ENCODE assay signal across 10 cellular contexts in the genomic region with DNA sequence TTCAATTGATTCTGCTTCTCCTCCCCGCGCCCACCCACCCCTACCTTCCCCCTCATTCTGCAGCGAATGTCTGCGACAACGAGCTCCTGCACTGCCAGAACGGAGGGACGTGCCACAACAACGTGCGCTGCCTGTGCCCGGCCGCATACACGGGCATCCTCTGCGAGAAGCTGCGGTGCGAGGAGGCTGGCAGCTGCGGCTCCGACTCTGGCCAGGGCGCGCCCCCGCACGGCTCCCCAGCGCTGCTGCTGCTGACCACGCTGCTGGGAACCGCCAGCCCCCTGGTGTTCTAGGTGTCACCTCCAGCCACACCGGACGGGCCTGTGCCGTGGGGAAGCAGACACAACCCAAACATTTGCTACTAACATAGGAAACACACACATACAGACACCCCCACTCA.
DNase-seq lines count a peak whose midpoint lies in the region; ATAC-seq and TF ChIP-seq lines count a peak whose summit lies in the region.
"Had no signal": no experiment of that assay in that cellular context is flagged by ENCODE, and none has a peak within 500 bp of the region (broad histone marks: within the 10 kb centered on the region; RNA-seq: fewer than 3 reads in every experiment).

No MANE protein-coding gene starts in this region.

- H3K27ac ChIP-seq in substantia nigra (ENCODE audit: low read depth, low read length, poor library complexity, severe bottlenecking) (no peak overlapping the region), coronary artery (no peak overlapping the region)
- H3K27ac ChIP-seq: 22Rv1 had no signal

- peak; percentile 82 for ATAC-seq in HG03066 (IDR thresholded peaks at IDR 0.05; ENCODE audit: low read depth, unreplicated experiment)
- ATAC-seq in esophagus mucosa = peak; percentile 18

- H3K4me3 ChIP-seq in coronary artery = no peak overlapping the region

- no peak for TF ChIP-seq CTCF in coronary artery (IDR thresholded peaks at IDR 0.05)

- peak; percentile 21 for DNase-seq in NCI-H1105 treated with DMSO at 0.1 percent for 48 hours (lab: John Stamatoyannopoulos, UW)
- no peak for DNase-seq in NCI-H1105 (lab: John Stamatoyannopoulos, UW)
- DNase-seq in substantia nigra (lab: John Stamatoyannopoulos, UW) = peak in 35 of 49 donors; percentile 1 to 53 (median 27)
- no peak for DNase-seq in iPS-NIHi11 (ENCODE audit: low spot score)
- no peak for DNase-seq in coronary artery (ENCODE audit: low spot score)
- no peak for DNase-seq in stimulated activated CD4-positive, alpha-beta T cell treated with anti-CD3 and anti-CD28 coated beads, Interleukin-1b, Interleukin-23, amount 100 ng/mL, for 48 hours
- DNase-seq: OCI-M1 had no signal

Comparison
In these comparisons a context has a peak if more than half of its experiments do, and no peak if none do; other contexts are left out.
1. DNase-seq: peak in NCI-H1105 treated with DMSO at 0.1 percent for 48 hours (single experiment) and substantia nigra (35 of 49); none in NCI-H1105 (single experiment), iPS-NIHi11 (single experiment), coronary artery (single experiment) and stimulated activated CD4-positive, alpha-beta T cell treated with anti-CD3 and anti-CD28 coated beads, Interleukin-1b, Interleukin-23, amount 100 ng/mL, for 48 hours (single experiment).